In genomic region chr18:60413944-60414547, GRCh38 we compare ENCODE assay signal across 8 cellular contexts. TPM values are rescaled to one million over a fixed set of nuclear protein-coding genes. Genes with fewer than 3 reads are reported as not detected.
A peak's percentile ranks its signal among the peaks of the same experiment; 100 is the strongest.
DNase-seq lines count a peak whose midpoint lies in the region; ATAC-seq and TF ChIP-seq lines count a peak whose summit lies in the region.

No MANE protein-coding gene starts in this region.

- POLR2A ChIA-PET in AG04449 (lab: Yijun Ruan, JAX), result no interaction called here

- ATAC-seq in GM18907 (IDR thresholded peaks at IDR 0.05; ENCODE audit: unreplicated experiment) (peak; percentile 73), GM21360 (IDR thresholded peaks at IDR 0.05; ENCODE audit: unreplicated experiment) (no peak)

- peak; percentile 48 for TF ChIP-seq CTCF in AG04449 (IDR thresholded peaks at IDR 0.05; ENCODE audit: insufficient read depth, low read length, missing control alignments)
- TF ChIP-seq CTCF in fibroblast of mammary gland (conservative IDR thresholded peaks at IDR 0.05; ENCODE audit: control insufficient read depth, insufficient read depth, low read depth, low read length), result peak; percentile 29

- H3K4me3 ChIP-seq in AG04449 (ENCODE audit: low read depth, low read length), result no peak overlapping the region
- no peak overlapping the region for H3K4me3 ChIP-seq in fibroblast of mammary gland (ENCODE audit: control insufficient read depth, low read depth, low read length)

- DNase-seq in AG04449 (ENCODE audit: low read depth, low spot score) (no peak), Kasumi-1 (lab: John Stamatoyannopoulos, UW) (peak; percentile 15 to 24), fibroblast of mammary gland (ENCODE audit: low read depth) (peak; percentile 3), hippocampal formation (lab: John Stamatoyannopoulos, UW) (no peak), NCI-H1436 treated with DMSO at 0.1 percent for 48 hours (lab: John Stamatoyannopoulos, UW) (no peak), occipital lobe (lab: John Stamatoyannopoulos, UW) (no peak)

- CTCF ChIA-PET in AG04449 (lab: Yijun Ruan, JAX), result interaction anchor here (1.2 to 2.1 kb wide), 9 partner anchors 9 to 426 kb away, joined by 3 to 9 read pairs (median 5); no protein-coding TSS in a partner anchor

RNA-seq across cellular contexts. Expression of gene MC4R, which starts 41.5 kb away (rescaled TPM):
- 1.4 TPM for total RNA-seq in occipital lobe

Comparison
In these comparisons a context has a peak if more than half of its experiments do, and no peak if none do; other contexts are left out.
1. DNase-seq: peak in Kasumi-1 (2 of 2) and fibroblast of mammary gland (single experiment); none in AG04449 (single experiment), hippocampal formation (0 of 2), NCI-H1436 treated with DMSO at 0.1 percent for 48 hours (single experiment) and occipital lobe (single experiment).